ENCODE assay signal across 8 cellular contexts in genomic region chr1:43974443-43975248, GRCh38. TPM values are rescaled to one million over a fixed set of nuclear protein-coding genes. Genes with fewer than 3 reads are reported as not detected.
DNase-seq lines count a peak whose midpoint lies in the region; ATAC-seq, FAIRE-seq and TF ChIP-seq lines count a peak whose summit lies in the region.

Gene ATP6V0B, plus strand, starts transcription at chr1:43974960. Its CDS starts 81 bp downstream, at chr1:43975041.

- peak within 1 kb of the TSS; percentile 77 for H3K27ac ChIP-seq in DND-41 (ENCODE audit: low read length)
- peak within 1 kb of the TSS; percentile 81 for H3K27ac ChIP-seq in Karpas-422 (ENCODE audit: low read length)
- H3K27ac ChIP-seq in esophagus muscularis mucosa (replicated peaks in 1 of 4) = peak within 1 kb of the TSS; percentile 93 to 98 (median 95)

- no peaks in the 10 kb centered on the region for H3K9me3 ChIP-seq in DND-41 (ENCODE audit: insufficient read depth, low read length, severe bottlenecking)
- H3K9me3 ChIP-seq in Karpas-422 (ENCODE audit: low read length) = no peaks in the 10 kb centered on the region
- no peaks in the 10 kb centered on the region for H3K9me3 ChIP-seq in esophagus muscularis mucosa

- H3K79me2 ChIP-seq in DND-41 (ENCODE audit: insufficient read depth, low read length) (peaks cover 40% of the 10 kb centered on the region), Karpas-422 (ENCODE audit: low read length) (peaks cover 62% of the 10 kb centered on the region)

- H3K4me1 ChIP-seq in DND-41 (ENCODE audit: insufficient read depth, low read length) (peaks cover 61% of the 10 kb centered on the region), Karpas-422 (ENCODE audit: low read length) (peaks cover 52% of the 10 kb centered on the region), esophagus muscularis mucosa (peaks cover 53 to 72% (median 65%) of the 10 kb centered on the region in 4 donors)

- H2AFZ ChIP-seq in DND-41 (ENCODE audit: low read depth, low read length) (peak within 1 kb of the TSS; percentile 78), Karpas-422 (ENCODE audit: low read length) (peak within 1 kb of the TSS; percentile 40; the same call in 1 of the 2 replicates)

- TF ChIP-seq POLR2A in esophagus muscularis mucosa (IDR thresholded peaks at IDR 0.05; ENCODE audit: low read depth) = peak; percentile 88

- H3K4me2 ChIP-seq in DND-41 (ENCODE audit: insufficient read depth, low read length) (peak within 1 kb of the TSS; percentile 74), Karpas-422 (ENCODE audit: low read depth, low read length, poor library complexity, severe bottlenecking) (peak within 1 kb of the TSS; percentile 85)

- no peak for FAIRE-seq in RCC 7860 (lab: Jason Lieb, UNC)

- H3K9ac ChIP-seq in DND-41 (ENCODE audit: low read depth, low read length) (peak within 1 kb of the TSS; percentile 90), Karpas-422 (ENCODE audit: low read length) (peak within 1 kb of the TSS; percentile 100)

- no peaks in the 10 kb centered on the region for H3K27me3 Mint-ChIP-seq in activated T-cell treated with anti-CD3 and anti-CD28 coated beads, Interleukin-2, amount 50 U/mL, for 72 hours (ENCODE audit: low read depth)

- peak; percentile 92 for DNase-seq in DND-41
- DNase-seq in Karpas-422 = peak; percentile 98
- DNase-seq in RCC 7860 (ENCODE audit: low spot score) = peak; percentile 83
- DNase-seq in activated T-cell treated with anti-CD3 and anti-CD28 coated beads, Interleukin-2, amount 50 U/mL, for 72 hours = peak; percentile 96 to 98
- DNase-seq in esophagus muscularis mucosa (ENCODE audit: extremely low spot score) = peak; percentile 100
- DNase-seq in myocyte (ENCODE audit: low read depth) = peak; percentile 96
- DNase-seq in stimulated activated CD8-positive, alpha-beta memory T cell treated with anti-CD3 and anti-CD28 coated beads, Interleukin-7, amount 100 ng/mL, for 4 hours (ENCODE audit: low read depth in 2 of 2) = peak; percentile 87 to 93

- TF ChIP-seq CTCF in DND-41 (IDR thresholded peaks at IDR 0.05; ENCODE audit: borderline replicate concordance, extremely low read depth, low read length, poor library complexity, severe bottlenecking) (peak; percentile 22), esophagus muscularis mucosa (IDR thresholded peaks at IDR 0.05) (peak; percentile 13 to 46 (median 31))

- H3K27me3 ChIP-seq in DND-41 (ENCODE audit: insufficient read depth, low read length, poor library complexity) (no peaks in the 10 kb centered on the region), Karpas-422 (ENCODE audit: low read length) (no peaks in the 10 kb centered on the region), esophagus muscularis mucosa (no peaks in the 10 kb centered on the region)

- peak; percentile 77 for ATAC-seq in DND-41 (ENCODE audit: insufficient read depth, low read depth)
- peak; percentile 50 for ATAC-seq in GM21825 (IDR thresholded peaks at IDR 0.05; ENCODE audit: unreplicated experiment)
- peak; percentile 80 to 81 for ATAC-seq in activated T-cell treated with anti-CD3 and anti-CD28 coated beads, Interleukin-2, amount 50 U/mL, for 72 hours (replicated peaks in 1 of 2)

- H3K9me2 ChIP-seq in Karpas-422 (replicated peaks; ENCODE audit: insufficient read depth, low read length) = no peaks in the 10 kb centered on the region

- peaks cover 68% of the 10 kb centered on the region for H3K4me1 Mint-ChIP-seq in activated T-cell treated with anti-CD3 and anti-CD28 coated beads, Interleukin-2, amount 50 U/mL, for 72 hours (ENCODE audit: low read depth)

- 0% methylated on average over 10 of the region's 93 CpGs for WGBS in esophagus muscularis mucosa

- intact Hi-C loops in esophagus muscularis mucosa (cut with DNase I) = no loop called here

- peak within 1 kb of the TSS; percentile 91 to 92 for H3K4me3 Mint-ChIP-seq in activated T-cell treated with anti-CD3 and anti-CD28 coated beads, Interleukin-2, amount 50 U/mL, for 72 hours

- TF ChIP-seq EP300 in esophagus muscularis mucosa (IDR thresholded peaks at IDR 0.05) = no peak

- peak within 1 kb of the TSS; percentile 89 for H3K27ac Mint-ChIP-seq in activated T-cell treated with anti-CD3 and anti-CD28 coated beads, Interleukin-2, amount 50 U/mL, for 72 hours

- H3K4me3 ChIP-seq in DND-41 (ENCODE audit: low read depth in 1 of 2, low read length in 2 of 2) (peak within 1 kb of the TSS; percentile 70 to 96), Karpas-422 (ENCODE audit: low read length) (peak within 1 kb of the TSS; percentile 92), esophagus muscularis mucosa (peak within 1 kb of the TSS; percentile 85 to 99 (median 94))

- H3K36me3 ChIP-seq in DND-41 (ENCODE audit: insufficient read depth, low read length) (peaks cover 39% of the 10 kb centered on the region), Karpas-422 (ENCODE audit: insufficient read depth, low read length) (peaks cover 28% of the 10 kb centered on the region; the same call in 1 of the 2 replicates), esophagus muscularis mucosa (peaks cover 16 to 48% (median 43%) of the 10 kb centered on the region in 4 donors)

- H3K9me3 Mint-ChIP-seq in activated T-cell treated with anti-CD3 and anti-CD28 coated beads, Interleukin-2, amount 50 U/mL, for 72 hours = no peaks in the 10 kb centered on the region

- peaks cover 30% of the 10 kb centered on the region for H4K20me1 ChIP-seq in DND-41 (ENCODE audit: insufficient read depth, low read length)
- peaks cover 21% of the 10 kb centered on the region for H4K20me1 ChIP-seq in Karpas-422 (ENCODE audit: insufficient read depth, low read depth, low read length)

- H3K36me3 Mint-ChIP-seq in activated T-cell treated with anti-CD3 and anti-CD28 coated beads, Interleukin-2, amount 50 U/mL, for 72 hours (ENCODE audit: insufficient read depth in 2 of 2) = peaks cover 11 to 29% of the 10 kb centered on the region in 2 donors

RNA-seq across cellular contexts. Expression of gene ATP6V0B, which starts in this region (rescaled TPM):
- total RNA-seq in Karpas-422 (2014; rRNA removed; shearing (Covaris generic); ENCODE audit: low replicate concordance) = 386 and 447 TPM in 2 replicates
- 10 to 100 TPM; 89.9 to 98.0 TPM for total RNA-seq in activated T-cell treated with anti-CD3 and anti-CD28 coated beads, Interleukin-2, amount 50 U/mL, for 72 hours
- total RNA-seq in esophagus muscularis mucosa (100 to 1,000 TPM in 1 of 4 donors, 10 to 100 TPM in 3; 68.1 to 122 (median 98.2) TPM), myocyte (211 and 236 TPM in 2 replicates)
- polyA plus RNA-seq in myocyte (2012) = 241 TPM

Comparison
In these comparisons a context has a peak if more than half of its experiments do, and no peak if none do; other contexts are left out.
1. Peak in every context shown above with its lines: DNase-seq, ATAC-seq, H3K4me3 ChIP-seq and H3K27ac ChIP-seq.